In genomic region chr12:14928946-14929345, GRCh38 we compare ENCODE assay signal across 15 cellular contexts. TPM values are rescaled to one million over a fixed set of nuclear protein-coding genes. Genes with fewer than 3 reads are reported as not detected.
DNase-seq lines count a peak whose midpoint lies in the region; ATAC-seq, FAIRE-seq and TF ChIP-seq lines count a peak whose summit lies in the region.
"Had no signal": no experiment of that assay in that cellular context is flagged by ENCODE, and none has a peak within 500 bp of the region (broad histone marks: within the 10 kb centered on the region; RNA-seq: fewer than 3 reads in every experiment).

No MANE protein-coding gene starts in this region.

- H3K27me3 ChIP-seq in liver (ENCODE audit: control insufficient read depth in 4 of 4, insufficient read depth in 4 of 4, low read length in 3 of 4): no peaks in the 10 kb centered on the region
- H3K27me3 ChIP-seq in HepG2 (ENCODE audit: control insufficient read depth in 1 of 2, insufficient read depth in 2 of 2, low read length in 2 of 2): no peaks in the 10 kb centered on the region
- no peaks in the 10 kb centered on the region for H3K27me3 ChIP-seq in colonic mucosa
- H3K27me3 ChIP-seq in lower lobe of right lung (ENCODE audit: low read depth): no peaks in the 10 kb centered on the region
- no peaks in the 10 kb centered on the region for H3K27me3 ChIP-seq in aorta (ENCODE audit: control insufficient read depth in 1 of 2, insufficient read depth in 2 of 2, low read length in 1 of 2)
- no peaks in the 10 kb centered on the region for H3K27me3 ChIP-seq in Peyer's patch

- FAIRE-seq in HepG2 (lab: Jason Lieb, UNC): no peak

- H3K4me1 ChIP-seq in liver (ENCODE audit: control insufficient read depth in 4 of 4, insufficient read depth in 4 of 4, low read length in 3 of 4) (no peaks in the 10 kb centered on the region), HepG2 (ENCODE audit: insufficient read depth, low read length) (no peaks in the 10 kb centered on the region), colonic mucosa (no peaks in the 10 kb centered on the region), lower lobe of right lung (peaks cover 11% of the 10 kb centered on the region), aorta (ENCODE audit: control insufficient read depth in 1 of 2, insufficient read depth in 2 of 2, low read length in 2 of 2) (peaks cover 0 to 2% of the 10 kb centered on the region in 2 donors), Peyer's patch (no peaks in the 10 kb centered on the region)

- no TSS peak for BruUV-seq in HepG2 (replicated peaks; lab: Mats Ljungman, UMichigan)

- CTCF ChIA-PET in HepG2 (lab: Yijun Ruan, JAX; ENCODE audit: low intra/inter-chr PET ratio, low total read pairs): no interaction called here

- DNase-seq in HepG2 (ENCODE audit: low spot score) (no peak), colonic mucosa (peak; percentile 41), lower lobe of right lung (no peak), aorta (no peak), HuH-7.5 (ENCODE audit: low spot score) (no peak), Peyer's patch (no peak)
- DNase-seq: ACHN; head of caudate nucleus; natural killer cell; NCI-H2081; stimulated activated naive CD4-positive, alpha-beta T cell had no signal

- TF ChIP-seq EP300 in HepG2 (IDR thresholded peaks at IDR 0.05; ENCODE audit: low read depth in 2 of 2, low read length in 2 of 2) (no peak), HepG2 (CRISPR knock-in tag; IDR thresholded peaks at IDR 0.05; ENCODE audit: borderline replicate concordance) (no peak)

- H3K4me2 ChIP-seq in HepG2 (ENCODE audit: low read depth, low read length): no peak overlapping the region

- TF ChIP-seq POLR2A in HepG2 (IDR thresholded peaks at IDR 0.05; ENCODE audit: insufficient read depth in 1 of 2, low read depth in 2 of 2, low read length in 2 of 2) (no peak), Peyer's patch (IDR thresholded peaks at IDR 0.05) (no peak)

- TF ChIP-seq CTCF in liver (IDR thresholded peaks at IDR 0.05; ENCODE audit: low read depth, low read length, missing input control): no peak
- no peak for TF ChIP-seq CTCF in HepG2 (CRISPR knock-in tag; IDR thresholded peaks at IDR 0.05)
- TF ChIP-seq CTCF in colonic mucosa (IDR thresholded peaks at IDR 0.05): no peak
- no peak for TF ChIP-seq CTCF in lower lobe of right lung (IDR thresholded peaks at IDR 0.05)
- TF ChIP-seq CTCF in Peyer's patch (IDR thresholded peaks at IDR 0.05): no peak

- TF ChIP-seq RAD21 in liver (IDR thresholded peaks at IDR 0.05): no peak
- TF ChIP-seq RAD21 in HepG2 (CRISPR knock-in tag; IDR thresholded peaks at IDR 0.05): no peak

- in situ Hi-C loops in HepG2 (cut with HindIII; ENCODE audit: extremely low pct_ligation_motif_present, low pct_unique_long_range_greater_than_20kb): no loop called here

- H3K27ac ChIP-seq in liver (ENCODE audit: low read depth in 1 of 2, low read length in 2 of 2) (no peak overlapping the region), HepG2 (ENCODE audit: extremely low read length, insufficient read depth, low read length) (no peak overlapping the region), colonic mucosa (no peak overlapping the region), lower lobe of right lung (peak overlapping the region; percentile 43), aorta (ENCODE audit: low read depth in 1 of 2, low read length in 2 of 2) (peak overlapping the region; percentile 36 to 86), Peyer's patch (no peak overlapping the region)

- POLR2A ChIA-PET in HepG2 (lab: Yijun Ruan, JAX): no interaction called here

- WGBS in liver: 61% methylated on average over 3 of the region's 3 CpGs
- WGBS in HepG2 (ENCODE audit: low lambda C conversion rate): 63% methylated on average over 3 of the region's 3 CpGs
- 3 to 6% methylated on average over 3 of the region's 3 CpGs for WGBS in aorta, 2 donors

- no peak for ATAC-seq in HepG2
- peak; percentile 94 to 96 for ATAC-seq in lower lobe of right lung
- peak; percentile 53 for ATAC-seq in aorta (ENCODE audit: low FRiP score)
- no peak for ATAC-seq in HG03108 (IDR thresholded peaks at IDR 0.05; ENCODE audit: unreplicated experiment)
- ATAC-seq: activated CD4-positive, CD25-positive, alpha-beta regulatory T cell treated with anti-CD3 and anti-CD28 coated beads, Interleukin-2, amount 50 U/mL, for 24 hours; activated T-helper 17 cell treated with anti-CD3 and anti-CD28 coated beads, Interleukin-2, amount 50 U/mL, for 72 hours; natural killer cell had no signal

- H3K36me3 ChIP-seq in liver (ENCODE audit: control insufficient read depth in 4 of 4, insufficient read depth in 3 of 4, low read depth in 1 of 4, low read length in 3 of 4): no peaks in the 10 kb centered on the region
- H3K36me3 ChIP-seq in HepG2 (replicated peaks in 1 of 2; ENCODE audit: control insufficient read depth in 1 of 2, insufficient read depth in 2 of 2, low read length in 2 of 2): no peaks in the 10 kb centered on the region
- H3K36me3 ChIP-seq in colonic mucosa: no peaks in the 10 kb centered on the region
- no peaks in the 10 kb centered on the region for H3K36me3 ChIP-seq in lower lobe of right lung
- no peaks in the 10 kb centered on the region for H3K36me3 ChIP-seq in aorta (ENCODE audit: control insufficient read depth in 1 of 2, insufficient read depth in 2 of 2, low read length in 1 of 2)
- no peaks in the 10 kb centered on the region for H3K36me3 ChIP-seq in Peyer's patch

- H2AFZ ChIP-seq in HepG2 (ENCODE audit: low read length): no peak overlapping the region

- intact Hi-C loops in HepG2 (cut with micrococcal nuclease; ENCODE audit: unreplicated experiment): no loop called here
- intact Hi-C loops in colonic mucosa (cut with DNase I): no loop called here
- intact Hi-C loops in lower lobe of right lung (cut with DNase I): no loop called here
- intact Hi-C loops in aorta (cut with DNase I): no loop called here

- H3K9me3 ChIP-seq in liver (ENCODE audit: control insufficient read depth in 4 of 4, low read length in 3 of 4): no peaks in the 10 kb centered on the region
- H3K9me3 ChIP-seq in HepG2 (ENCODE audit: low read length): no peaks in the 10 kb centered on the region
- H3K9me3 ChIP-seq in colonic mucosa: no peaks in the 10 kb centered on the region
- no peaks in the 10 kb centered on the region for H3K9me3 ChIP-seq in lower lobe of right lung
- no peaks in the 10 kb centered on the region for H3K9me3 ChIP-seq in aorta (ENCODE audit: control insufficient read depth, low read length)
- no peaks in the 10 kb centered on the region for H3K9me3 ChIP-seq in Peyer's patch

- H3K79me2 ChIP-seq in HepG2 (ENCODE audit: insufficient read depth, low read length): no peaks in the 10 kb centered on the region

- H3K4me3 ChIP-seq in liver (ENCODE audit: low read depth in 1 of 3, low read length in 3 of 3) (no peak overlapping the region), HepG2 (replicated peaks in 1 of 3; ENCODE audit: insufficient read depth in 1 of 3, low read depth in 2 of 3, low read length in 3 of 3) (no peak overlapping the region), colonic mucosa (no peak overlapping the region), lower lobe of right lung (peak overlapping the region; percentile 41), aorta (ENCODE audit: low read length in 2 of 2) (peak overlapping the region in 1 of 2 donors; percentile 58), Peyer's patch (no peak overlapping the region)

- H4K20me1 ChIP-seq in HepG2 (ENCODE audit: insufficient read depth, low read length): no peaks in the 10 kb centered on the region

- H3K9ac ChIP-seq in liver (ENCODE audit: low read depth in 1 of 2, low read length in 2 of 2) (no peak overlapping the region), HepG2 (ENCODE audit: insufficient read depth, low read depth, low read length) (no peak overlapping the region), colonic mucosa (ENCODE audit: low read depth in 2 of 2, low read length in 2 of 2) (no peak overlapping the region)

RNA-seq across cellular contexts. Expression of gene ERP27, which starts 9.4 kb away (rescaled TPM):
- total RNA-seq in liver: 1 to 10 TPM in 1 of 2 donors, under 1 TPM in 1; 0.59 to 5.8 TPM
- polyA plus RNA-seq in liver: under 1 TPM; 0.14 to 0.43 TPM
- 5.1 and 6.6 TPM in 2 replicates for total RNA-seq in HepG2 (2016; rRNA removed; fragmentation: Illumina TruSeq; extraction: Trizol)
- total RNA-seq in HepG2 (2016; cell fraction: cytosol; rRNA removed; fragmentation: Illumina TruSeq; extraction: Trizol; ENCODE audit: low read depth): 1.5 and 2.2 TPM in 2 replicates
- total RNA-seq in HepG2 (2016; cell fraction: insoluble cytoplasmic fraction; rRNA removed; fragmentation: Illumina TruSeq; extraction: Trizol): 4.6 and 8.4 TPM in 2 replicates
- total RNA-seq in HepG2 (2016; cell fraction: membrane; rRNA removed; fragmentation: Illumina TruSeq; extraction: Trizol): 3.1 and 3.6 TPM in 2 replicates
- 7.5 and 8.3 TPM in 2 replicates for total RNA-seq in HepG2 (2016; cell fraction: nucleus; rRNA removed; fragmentation: Illumina TruSeq; extraction: Trizol)
- 1.6 and 1.8 TPM in 2 replicates for polyA plus RNA-seq in HepG2 (2011; rRNA removed)
- polyA plus RNA-seq in HepG2 (2011; cell fraction: cytosol; rRNA removed): 1.2 and 1.8 TPM in 2 replicates
- polyA plus RNA-seq in HepG2 (2011; cell fraction: nucleus; rRNA removed): 0.34 and 0.36 TPM in 2 replicates
- polyA plus RNA-seq in HepG2 (2012): 0.33 and 0.59 TPM in 2 replicates
- 2.1 and 3.6 TPM in 2 replicates for polyA plus RNA-seq in HepG2 (2016; cell fraction: cytosol; fragmentation: Illumina TruSeq; extraction: Trizol; ENCODE audit: low read depth)
- 5.1 and 6.0 TPM in 2 replicates for polyA plus RNA-seq in HepG2 (2016; cell fraction: insoluble cytoplasmic fraction; fragmentation: Illumina TruSeq; extraction: Trizol; ENCODE audit: low read depth)
- polyA plus RNA-seq in HepG2 (2016; cell fraction: membrane; fragmentation: Illumina TruSeq; extraction: Trizol; ENCODE audit: low read depth): 2.4 and 3.7 TPM in 2 replicates
- 11.6 and 13.9 TPM in 2 replicates for polyA plus RNA-seq in HepG2 (2016; cell fraction: nucleus; fragmentation: Illumina TruSeq; extraction: Trizol; ENCODE audit: insufficient read depth, low read depth)
- 0.92 TPM in 1 of 2 replicates, not detected in the other for polyA minus RNA-seq in HepG2 (2011; rRNA and poly(A)+ RNA removed; ENCODE audit: low replicate concordance)
- 0.35 and 0.59 TPM in 2 replicates for polyA minus RNA-seq in HepG2 (2011; cell fraction: cytosol; rRNA and poly(A)+ RNA removed)
- 0.52 and 0.87 TPM in 2 replicates for polyA minus RNA-seq in HepG2 (2011; cell fraction: nucleus; rRNA and poly(A)+ RNA removed)
- 1 to 10 TPM in 1 of 2 donors, under 1 TPM in 1; 0.52 to 2.1 TPM for total RNA-seq in colonic mucosa
- 16.2 TPM for total RNA-seq in lower lobe of right lung
- 1 to 10 TPM; 1.3 to 3.2 TPM for total RNA-seq in aorta
- polyA plus RNA-seq in aorta: 1 to 10 TPM in 1 of 2 donors, under 1 TPM in 1; 0.20 to 5.3 TPM
- total RNA-seq in Peyer's patch: 1 to 10 TPM in 2 of 4 donors, under 1 TPM in 1, not detected in 1; 0.94 to 2.5 (median 1.2) TPM

RNA-seq across cellular contexts. Expression of gene ARHGDIB, which starts 32.5 kb away (rescaled TPM):
- total RNA-seq in liver: 10 to 100 TPM; 37.6 to 66.9 TPM
- 10 to 100 TPM; 36.3 to 57.4 TPM for polyA plus RNA-seq in liver
- 0.11 and 0.28 TPM in 2 replicates for total RNA-seq in HepG2 (2016; rRNA removed; fragmentation: Illumina TruSeq; extraction: Trizol)
- not detected in 2 replicates for total RNA-seq in HepG2 (2016; cell fraction: cytosol; rRNA removed; fragmentation: Illumina TruSeq; extraction: Trizol; ENCODE audit: low read depth)
- 0.30 and 0.48 TPM in 2 replicates for total RNA-seq in HepG2 (2016; cell fraction: insoluble cytoplasmic fraction; rRNA removed; fragmentation: Illumina TruSeq; extraction: Trizol)
- 0.17 TPM in 1 of 2 replicates, not detected in the other for total RNA-seq in HepG2 (2016; cell fraction: membrane; rRNA removed; fragmentation: Illumina TruSeq; extraction: Trizol)
- total RNA-seq in HepG2 (2016; cell fraction: nucleus; rRNA removed; fragmentation: Illumina TruSeq; extraction: Trizol): not detected in 2 replicates
- polyA plus RNA-seq in HepG2 (2011; rRNA removed): 0.87 and 0.88 TPM in 2 replicates
- polyA plus RNA-seq in HepG2 (2011; cell fraction: cytosol; rRNA removed): 0.55 and 1.0 TPM in 2 replicates
- polyA plus RNA-seq in HepG2 (2011; cell fraction: nucleus; rRNA removed): 0.52 and 0.53 TPM in 2 replicates
- 0.36 TPM in 1 of 2 replicates, not detected in the other for polyA plus RNA-seq in HepG2 (2012)
- not detected in 2 replicates for polyA plus RNA-seq in HepG2 (2016; cell fraction: cytosol; fragmentation: Illumina TruSeq; extraction: Trizol; ENCODE audit: low read depth)
- 0.28 and 0.43 TPM in 2 replicates for polyA plus RNA-seq in HepG2 (2016; cell fraction: insoluble cytoplasmic fraction; fragmentation: Illumina TruSeq; extraction: Trizol; ENCODE audit: low read depth)
- 0.27 and 0.32 TPM in 2 replicates for polyA plus RNA-seq in HepG2 (2016; cell fraction: membrane; fragmentation: Illumina TruSeq; extraction: Trizol; ENCODE audit: low read depth)
- 0.47 TPM in 1 of 2 replicates, not detected in the other for polyA plus RNA-seq in HepG2 (2016; cell fraction: nucleus; fragmentation: Illumina TruSeq; extraction: Trizol; ENCODE audit: insufficient read depth, low read depth)
- polyA minus RNA-seq in HepG2 (2011; rRNA and poly(A)+ RNA removed; ENCODE audit: low replicate concordance): 4.0 and 4.8 TPM in 2 replicates
- not detected in 2 replicates for polyA minus RNA-seq in HepG2 (2011; cell fraction: cytosol; rRNA and poly(A)+ RNA removed)
- polyA minus RNA-seq in HepG2 (2011; cell fraction: nucleus; rRNA and poly(A)+ RNA removed): 0.62 TPM in 1 of 2 replicates, not detected in the other
- 10 to 100 TPM; 21.5 to 40.8 TPM for total RNA-seq in colonic mucosa
- 313 TPM for total RNA-seq in lower lobe of right lung
- 100 to 1,000 TPM; 119 to 143 TPM for total RNA-seq in aorta
- 100 to 1,000 TPM; 160 to 248 TPM for polyA plus RNA-seq in aorta
- 100 to 1,000 TPM in 1 of 4 donors, 10 to 100 TPM in 3; 17.1 to 290 (median 57.1) TPM for total RNA-seq in Peyer's patch

RNA-seq across cellular contexts. Expression of gene MGP, which starts 43.3 kb away (rescaled TPM):
- 1 to 10 TPM in 1 of 2 donors, under 1 TPM in 1; 0.98 to 6.1 TPM for total RNA-seq in liver
- polyA plus RNA-seq in liver: 10 to 100 TPM; 16.0 to 20.7 TPM
- not detected in 2 replicates for total RNA-seq in HepG2 (2016; rRNA removed; fragmentation: Illumina TruSeq; extraction: Trizol)
- not detected in 2 replicates for total RNA-seq in HepG2 (2016; cell fraction: cytosol; rRNA removed; fragmentation: Illumina TruSeq; extraction: Trizol; ENCODE audit: low read depth)
- not detected in 2 replicates for total RNA-seq in HepG2 (2016; cell fraction: insoluble cytoplasmic fraction; rRNA removed; fragmentation: Illumina TruSeq; extraction: Trizol)
- not detected in 2 replicates for total RNA-seq in HepG2 (2016; cell fraction: membrane; rRNA removed; fragmentation: Illumina TruSeq; extraction: Trizol)
- not detected in 2 replicates for total RNA-seq in HepG2 (2016; cell fraction: nucleus; rRNA removed; fragmentation: Illumina TruSeq; extraction: Trizol)
- polyA plus RNA-seq in HepG2 (2011; rRNA removed): not detected in 2 replicates
- polyA plus RNA-seq in HepG2 (2011; cell fraction: cytosol; rRNA removed): not detected in 2 replicates
- polyA plus RNA-seq in HepG2 (2011; cell fraction: nucleus; rRNA removed): not detected in 2 replicates
- not detected in 2 replicates for polyA plus RNA-seq in HepG2 (2012)
- not detected in 2 replicates for polyA plus RNA-seq in HepG2 (2016; cell fraction: cytosol; fragmentation: Illumina TruSeq; extraction: Trizol; ENCODE audit: low read depth)
- not detected in 2 replicates for polyA plus RNA-seq in HepG2 (2016; cell fraction: insoluble cytoplasmic fraction; fragmentation: Illumina TruSeq; extraction: Trizol; ENCODE audit: low read depth)
- polyA plus RNA-seq in HepG2 (2016; cell fraction: membrane; fragmentation: Illumina TruSeq; extraction: Trizol; ENCODE audit: low read depth): not detected in 2 replicates
- not detected in 2 replicates for polyA plus RNA-seq in HepG2 (2016; cell fraction: nucleus; fragmentation: Illumina TruSeq; extraction: Trizol; ENCODE audit: insufficient read depth, low read depth)
- polyA minus RNA-seq in HepG2 (2011; rRNA and poly(A)+ RNA removed; ENCODE audit: low replicate concordance): not detected in 2 replicates
- polyA minus RNA-seq in HepG2 (2011; cell fraction: cytosol; rRNA and poly(A)+ RNA removed): not detected in 2 replicates
- polyA minus RNA-seq in HepG2 (2011; cell fraction: nucleus; rRNA and poly(A)+ RNA removed): not detected in 2 replicates
- 100 to 1,000 TPM in 1 of 2 donors, 10 to 100 TPM in 1; 37.6 to 180 TPM for total RNA-seq in colonic mucosa
- 464 TPM for total RNA-seq in lower lobe of right lung
- over 10,000 TPM in 1 of 2 donors, 1,000 to 10,000 TPM in 1; 7,115 to 12,824 TPM for total RNA-seq in aorta
- over 10,000 TPM; 16,275 to 16,848 TPM for polyA plus RNA-seq in aorta
- total RNA-seq in Peyer's patch: 100 to 1,000 TPM in 3 of 4 donors, 10 to 100 TPM in 1; 76.0 to 127 (median 115) TPM

RNA-seq across cellular contexts. Expression of gene PDE6H, which starts 43.9 kb away (rescaled TPM):
- total RNA-seq in liver: not detected
- polyA plus RNA-seq in liver: not detected
- not detected in 2 replicates for total RNA-seq in HepG2 (2016; rRNA removed; fragmentation: Illumina TruSeq; extraction: Trizol)
- not detected in 2 replicates for total RNA-seq in HepG2 (2016; cell fraction: cytosol; rRNA removed; fragmentation: Illumina TruSeq; extraction: Trizol; ENCODE audit: low read depth)
- not detected in 2 replicates for total RNA-seq in HepG2 (2016; cell fraction: insoluble cytoplasmic fraction; rRNA removed; fragmentation: Illumina TruSeq; extraction: Trizol)
- total RNA-seq in HepG2 (2016; cell fraction: membrane; rRNA removed; fragmentation: Illumina TruSeq; extraction: Trizol): not detected in 2 replicates
- total RNA-seq in HepG2 (2016; cell fraction: nucleus; rRNA removed; fragmentation: Illumina TruSeq; extraction: Trizol): not detected in 2 replicates
- not detected in 2 replicates for polyA plus RNA-seq in HepG2 (2011; rRNA removed)
- not detected in 2 replicates for polyA plus RNA-seq in HepG2 (2011; cell fraction: cytosol; rRNA removed)
- polyA plus RNA-seq in HepG2 (2011; cell fraction: nucleus; rRNA removed): not detected in 2 replicates
- polyA plus RNA-seq in HepG2 (2012): not detected in 2 replicates
- polyA plus RNA-seq in HepG2 (2016; cell fraction: cytosol; fragmentation: Illumina TruSeq; extraction: Trizol; ENCODE audit: low read depth): not detected in 2 replicates
- not detected in 2 replicates for polyA plus RNA-seq in HepG2 (2016; cell fraction: insoluble cytoplasmic fraction; fragmentation: Illumina TruSeq; extraction: Trizol; ENCODE audit: low read depth)
- polyA plus RNA-seq in HepG2 (2016; cell fraction: membrane; fragmentation: Illumina TruSeq; extraction: Trizol; ENCODE audit: low read depth): not detected in 2 replicates
- polyA plus RNA-seq in HepG2 (2016; cell fraction: nucleus; fragmentation: Illumina TruSeq; extraction: Trizol; ENCODE audit: insufficient read depth, low read depth): not detected in 2 replicates
- polyA minus RNA-seq in HepG2 (2011; rRNA and poly(A)+ RNA removed; ENCODE audit: low replicate concordance): not detected in 2 replicates
- not detected in 2 replicates for polyA minus RNA-seq in HepG2 (2011; cell fraction: cytosol; rRNA and poly(A)+ RNA removed)
- polyA minus RNA-seq in HepG2 (2011; cell fraction: nucleus; rRNA and poly(A)+ RNA removed): not detected in 2 replicates
- total RNA-seq in colonic mucosa: not detected
- total RNA-seq in lower lobe of right lung: 0.53 TPM
- total RNA-seq in aorta: not detected
- polyA plus RNA-seq in aorta: not detected
- total RNA-seq in Peyer's patch: not detected
- total RNA-seq: activated T-helper 17 cell treated with anti-CD3 and anti-CD28 coated beads, Interleukin-2, amount 50 U/mL, for 72 hours; natural killer cell had no signal

Comparison
In these comparisons a context has a peak if more than half of its experiments do, and no peak if none do; other contexts are left out.
1. RNA of gene ARHGDIB, which starts 32.5 kb away (total RNA-seq): 313 TPM in lower lobe of right lung (single experiment), 119 to 143 TPM in aorta, 37.6 to 66.9 TPM in liver, 17.1 to 290 TPM in Peyer's patch and 21.5 to 40.8 TPM in colonic mucosa; 0.11 to 0.48 TPM in HepG2; every median in the first group is over 10 times any median in the second.
2. H3K27ac ChIP-seq: peak in lower lobe of right lung (single experiment) and aorta (2 of 2); none in liver (0 of 2), HepG2 (single experiment), colonic mucosa (single experiment) and Peyer's patch (0 of 4).
3. ATAC-seq: peak in lower lobe of right lung (2 of 2) and aorta (single experiment); none in HepG2 (single experiment) and HG03108 (single experiment).
4. RNA of gene MGP, which starts 43.3 kb away (total RNA-seq): 7,115 to 12,824 TPM in aorta; 464 TPM in lower lobe of right lung (single experiment), 37.6 to 180 TPM in colonic mucosa, 76.0 to 127 TPM in Peyer's patch, 0.98 to 6.1 TPM in liver and not detected in HepG2; every median in the first group is over 10 times any median in the second.